6 cellular contexts compared by ENCODE assay signal in genomic region chr16:23508589-23509440, GRCh38. TPM values are rescaled to one million over a fixed set of nuclear protein-coding genes. Genes with fewer than 3 reads are reported as not detected.
DNase-seq lines count a peak whose midpoint lies in the region; ATAC-seq and TF ChIP-seq lines count a peak whose summit lies in the region.

No MANE protein-coding gene starts in this region.

- TF ChIP-seq POLR2A in uterus (IDR thresholded peaks at IDR 0.05) = no peak

- intact Hi-C loops in uterus (cut with DNase I; ENCODE audit: low total_unique reads) = no loop called here

- H3K27me3 ChIP-seq in SJSA1 (replicated peaks) (no peaks in the 10 kb centered on the region), iPS-18a (ENCODE audit: control insufficient read depth, insufficient read depth, low read length) (no peaks in the 10 kb centered on the region), uterus (no peaks in the 10 kb centered on the region)

- DNase-seq in ELF-1 (ENCODE audit: low read depth, low spot score) (peak; percentile 70), SJSA1 (ENCODE audit: low read depth in 1 of 2, low spot score in 2 of 2) (no peak), uterus (no peak), NCI-H2196 (lab: John Stamatoyannopoulos, UW; ENCODE audit: unreplicated experiment) (no peak)

- peak overlapping the region; percentile 77 for H3K4me3 ChIP-seq in SJSA1
- H3K4me3 ChIP-seq in iPS-18a (ENCODE audit: low read length) = peak overlapping the region; percentile 89
- H3K4me3 ChIP-seq in uterus = peak overlapping the region; percentile 43 to 99

- H3K27ac ChIP-seq in SJSA1 (no peak overlapping the region), iPS-18a (ENCODE audit: low read length) (no peak overlapping the region), uterus (peak overlapping the region; percentile 70 to 89)

- H3K4me1 ChIP-seq in SJSA1 (replicated peaks) = peaks cover 31% of the 10 kb centered on the region
- H3K4me1 ChIP-seq in iPS-18a (ENCODE audit: control insufficient read depth, low read depth, low read length) = peaks cover 14% of the 10 kb centered on the region
- H3K4me1 ChIP-seq in uterus = peaks cover 0 to 6% of the 10 kb centered on the region in 2 donors

- no peak for TF ChIP-seq CTCF in uterus (IDR thresholded peaks at IDR 0.05)

- H3K9ac ChIP-seq in iPS-18a (ENCODE audit: low read length) = peak overlapping the region; percentile 69

- H3K9me3 ChIP-seq in SJSA1 (replicated peaks) (no peaks in the 10 kb centered on the region), iPS-18a (ENCODE audit: control insufficient read depth, low read depth, low read length) (no peaks in the 10 kb centered on the region), uterus (no peaks in the 10 kb centered on the region)

- peaks cover 13% of the 10 kb centered on the region for H3K36me3 ChIP-seq in SJSA1
- H3K36me3 ChIP-seq in iPS-18a (ENCODE audit: control insufficient read depth, low read depth, low read length) = no peaks in the 10 kb centered on the region
- no peaks in the 10 kb centered on the region for H3K36me3 ChIP-seq in uterus

- no peak for ATAC-seq in HG02973 (IDR thresholded peaks at IDR 0.05; ENCODE audit: unreplicated experiment)

RNA-seq across cellular contexts. Expression of gene GGA2, which starts 1.5 kb away (rescaled TPM):
- 11.7 and 28.0 TPM in 2 replicates for total RNA-seq in SJSA1 (2014; rRNA removed; shearing (Covaris generic))
- total RNA-seq in uterus = 10 to 100 TPM; 54.8 to 96.0 (median 72.7) TPM

RNA-seq across cellular contexts. Expression of gene EARS2, which starts 48.3 kb away (rescaled TPM):
- 48.4 and 51.2 TPM in 2 replicates for total RNA-seq in SJSA1 (2014; rRNA removed; shearing (Covaris generic))
- 10 to 100 TPM; 18.0 to 81.8 (median 39.5) TPM for total RNA-seq in uterus

RNA-seq across cellular contexts. Expression of gene UBFD1, which starts 48.7 kb away (rescaled TPM):
- 88.0 and 173 TPM in 2 replicates for total RNA-seq in SJSA1 (2014; rRNA removed; shearing (Covaris generic))
- total RNA-seq in uterus = 100 to 1,000 TPM in 1 of 4 donors, 10 to 100 TPM in 3; 26.5 to 142 (median 67.0) TPM

RNA-seq across cellular contexts. Expression of gene COG7, which starts 55.8 kb away (rescaled TPM):
- 10.9 and 16.1 TPM in 2 replicates for total RNA-seq in SJSA1 (2014; rRNA removed; shearing (Covaris generic))
- 100 to 1,000 TPM in 1 of 4 donors, 10 to 100 TPM in 3; 11.5 to 393 (median 32.2) TPM for total RNA-seq in uterus

Comparison
In these comparisons a context has a peak if more than half of its experiments do, and no peak if none do; other contexts are left out.
1. H3K27ac ChIP-seq: peak in uterus (2 of 2); none in SJSA1 (single experiment) and iPS-18a (single experiment).
2. Peak in every context shown above with its lines, with median percentiles within 50 percentile points of each other: H3K4me3 ChIP-seq.